In genomic region chr10:2680802-2681201, GRCh38 we compare ENCODE assay signal across 1 cellular context.
TF ChIP-seq lines count a peak whose summit lies in the region.

No MANE protein-coding gene starts in this region.

TF ChIP-seq in H1, 55 proteins besides CTCF, POLR2A, EP300 and RAD21:
- TF ChIP-seq SUZ12 (IDR thresholded peaks at IDR 0.05; ENCODE audit: low read length) (no peak), CEBPB (IDR thresholded peaks at IDR 0.05; ENCODE audit: low read depth, low read length) (no peak), POU5F1 (IDR thresholded peaks at IDR 0.05; ENCODE audit: low read depth, low read length) (no peak), EGR1 (IDR thresholded peaks at IDR 0.05; ENCODE audit: borderline replicate concordance, low read depth, low read length) (no peak), BACH1 (IDR thresholded peaks at IDR 0.05; ENCODE audit: low read length) (no peak), YY1 (IDR thresholded peaks at IDR 0.05; ENCODE audit: low read depth, low read length) (no peak), CBX8 (IDR thresholded peaks at IDR 0.05; ENCODE audit: borderline replicate concordance, low read depth, low read length) (no peak), PHF8 (conservative IDR thresholded peaks at IDR 0.05; ENCODE audit: low read depth, low read length) (no peak), ZNF274 (IDR thresholded peaks at IDR 0.05; ENCODE audit: borderline replicate concordance, extremely low read depth, low read length) (no peak), BCL11A (IDR thresholded peaks at IDR 0.05; ENCODE audit: low read depth in 2 of 2, low read length in 2 of 2) (no peak), NRF1 (IDR thresholded peaks at IDR 0.05; ENCODE audit: low read depth, low read length) (no peak), HDAC6 (IDR thresholded peaks at IDR 0.05; ENCODE audit: low read depth, low read length) (no peak), SAP30 (IDR thresholded peaks at IDR 0.05; ENCODE audit: insufficient read depth, insufficient replicate concordance, low read length) (no peak), BRCA1 (IDR thresholded peaks at IDR 0.05; ENCODE audit: low read depth, low read length) (no peak), SRF (IDR thresholded peaks at IDR 0.05; ENCODE audit: low read depth, low read length) (no peak), KDM1A (IDR thresholded peaks at IDR 0.05; ENCODE audit: borderline replicate concordance, low read length) (no peak), TAF1 (IDR thresholded peaks at IDR 0.05; ENCODE audit: low read depth, low read length) (no peak), SIX5 (IDR thresholded peaks at IDR 0.05; ENCODE audit: low read depth, low read length) (no peak), SIRT6 (IDR thresholded peaks at IDR 0.05; ENCODE audit: low read length) (no peak)
